24 cellular contexts compared by ENCODE assay signal in the genomic region with DNA sequence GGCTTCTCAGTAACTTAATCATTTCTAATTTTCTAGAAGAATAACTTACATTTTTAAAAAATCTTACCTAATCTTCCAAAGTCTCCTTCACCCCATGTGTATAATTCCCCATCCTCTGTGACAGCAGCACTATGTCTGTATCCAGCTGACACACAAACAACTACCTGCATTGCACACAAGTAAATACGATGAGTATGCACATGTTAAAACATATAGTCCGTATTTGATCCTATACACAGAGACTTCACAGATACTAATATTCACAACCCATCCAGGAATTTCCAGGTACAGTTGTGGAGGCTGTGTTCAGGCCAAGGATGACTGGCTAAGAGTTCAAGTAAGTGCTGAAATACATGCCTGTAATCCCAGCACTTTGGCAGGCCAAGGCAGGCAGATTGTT.
"Had no signal": no experiment of that assay in that cellular context is flagged by ENCODE, and none has a peak within 500 bp of the region (broad histone marks: within the 10 kb centered on the region; RNA-seq: fewer than 3 reads in every experiment).

No MANE protein-coding gene starts in this region.

- H3K36me3 Mint-ChIP-seq: natural killer cell treated with Interleukin-12 subunit alpha and Interleukin-12 subunit beta and Interleukin-15 and Interleukin-18, amount 100 ng/mL, for 72 hours had no signal

- H3K27ac Mint-ChIP-seq: mesothelial cell of epicardium; natural killer cell treated with Interleukin-12 subunit alpha and Interleukin-12 subunit beta and Interleukin-15 and Interleukin-18, amount 100 ng/mL, for 72 hours; stimulated activated effector memory CD8-positive, alpha-beta T cell treated with anti-CD3 and anti-CD28 coated beads, Interleukin-12 subunit alpha, Interleukin-12 subunit beta, amount 100 ng/mL, for 72 hours; stimulated activated naive CD8-positive, alpha-beta T cell treated with anti-CD3 and anti-CD28 coated beads, Interleukin-15, amount 100 ng/mL, for 72 hours had no signal

- ATAC-seq: left colon; left lung; lower lobe of right lung; natural killer cell treated with Interleukin-12 subunit alpha and Interleukin-12 subunit beta and Interleukin-15 and Interleukin-18, amount 100 ng/mL, for 72 hours; pancreas; right cardiac atrium; sciatic nerve; stimulated activated effector memory CD8-positive, alpha-beta T cell treated with anti-CD3 and anti-CD28 coated beads, Interleukin-12 subunit alpha, Interleukin-12 subunit beta, amount 100 ng/mL, for 72 hours; stimulated activated naive CD8-positive, alpha-beta T cell treated with anti-CD3 and anti-CD28 coated beads, Interleukin-15, amount 100 ng/mL, for 72 hours had no signal

- DNase-seq: hippocampal formation; immature natural killer cell; kidney; left colon; left lung; lower lobe of right lung; mammary epithelial cell; mesenchymal stem cell; naive B cell; nucleus accumbens; pancreas; posterior cingulate gyrus; retina; right cardiac atrium; stimulated activated CD4-positive, alpha-beta T cell treated with anti-CD3 and anti-CD28 coated beads, Interleukin-4, amount 100 ng/mL, for 24 hours; stimulated activated naive CD4-positive, alpha-beta T cell treated with Interleukin-2 at 50 U/mL for 16 hours; stimulated activated naive CD8-positive, alpha-beta T cell treated with anti-CD3 and anti-CD28 coated beads, Interleukin-15, amount 100 ng/mL, for 72 hours; substantia nigra; upper lobe of left lung had no signal

- H3K9me3 Mint-ChIP-seq: immature natural killer cell; mesothelial cell of epicardium; naive B cell; natural killer cell treated with Interleukin-12 subunit alpha and Interleukin-12 subunit beta and Interleukin-15 and Interleukin-18, amount 100 ng/mL, for 72 hours; neural crest cell; stimulated activated effector memory CD8-positive, alpha-beta T cell treated with anti-CD3 and anti-CD28 coated beads, Interleukin-12 subunit alpha, Interleukin-12 subunit beta, amount 100 ng/mL, for 72 hours; stimulated activated naive CD8-positive, alpha-beta T cell treated with anti-CD3 and anti-CD28 coated beads, Interleukin-15, amount 100 ng/mL, for 72 hours had no signal

- H3K27me3 Mint-ChIP-seq: naive B cell; natural killer cell treated with Interleukin-12 subunit alpha and Interleukin-12 subunit beta and Interleukin-15 and Interleukin-18, amount 100 ng/mL, for 72 hours; stimulated activated naive CD8-positive, alpha-beta T cell treated with anti-CD3 and anti-CD28 coated beads, Interleukin-15, amount 100 ng/mL, for 72 hours had no signal

- H3K4me3 Mint-ChIP-seq: immature natural killer cell; mesothelial cell of epicardium; naive B cell; natural killer cell treated with Interleukin-12 subunit alpha and Interleukin-12 subunit beta and Interleukin-15 and Interleukin-18, amount 100 ng/mL, for 72 hours; neural crest cell; stimulated activated effector memory CD8-positive, alpha-beta T cell treated with anti-CD3 and anti-CD28 coated beads, Interleukin-12 subunit alpha, Interleukin-12 subunit beta, amount 100 ng/mL, for 72 hours; stimulated activated naive CD8-positive, alpha-beta T cell treated with anti-CD3 and anti-CD28 coated beads, Interleukin-15, amount 100 ng/mL, for 72 hours had no signal

- H3K4me1 Mint-ChIP-seq: mesothelial cell of epicardium; neural crest cell; stimulated activated effector memory CD8-positive, alpha-beta T cell treated with anti-CD3 and anti-CD28 coated beads, Interleukin-12 subunit alpha, Interleukin-12 subunit beta, amount 100 ng/mL, for 72 hours had no signal
